In the genomic region with DNA sequence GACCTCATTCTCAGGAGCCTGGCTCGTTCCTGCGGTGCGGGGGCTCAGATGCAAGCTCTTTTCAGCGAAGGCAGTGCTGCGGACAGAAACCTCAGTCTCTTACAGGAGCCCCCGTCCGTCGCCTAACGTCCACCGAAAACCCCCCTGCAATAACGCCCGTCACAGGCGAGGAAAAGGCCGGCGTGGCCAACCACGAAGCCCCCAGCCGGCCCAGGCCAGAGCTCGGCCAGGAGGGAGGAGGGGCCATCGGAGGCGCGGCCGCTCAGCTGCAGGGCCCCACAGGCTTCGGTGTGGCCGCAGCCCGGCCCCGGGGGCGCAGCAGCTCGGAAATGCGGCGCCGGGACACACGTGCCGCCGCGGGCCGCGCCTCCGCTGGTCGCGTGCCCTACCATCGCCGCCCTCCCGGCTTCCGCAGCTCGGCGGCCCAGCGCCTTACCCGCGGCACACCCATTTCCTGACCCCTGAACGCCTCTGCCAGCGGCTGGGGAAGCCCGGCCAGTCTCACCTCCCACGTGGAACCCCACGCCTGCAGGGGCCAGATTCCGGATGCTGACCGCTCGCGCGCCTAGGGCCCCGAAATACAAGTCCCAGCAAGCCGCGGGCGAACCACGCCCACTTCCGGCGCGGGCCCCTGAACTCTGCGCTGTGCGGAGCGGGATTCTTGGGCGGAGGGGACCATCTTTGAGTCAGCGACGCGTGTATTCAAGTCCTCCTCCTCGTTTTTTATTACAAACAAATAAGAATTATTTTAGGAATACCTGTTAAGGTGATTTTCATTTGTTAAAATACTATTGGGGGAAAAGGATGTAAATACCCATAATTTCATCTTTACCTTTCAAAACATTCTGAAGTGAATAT, we compare ENCODE assay signal across 8 cellular contexts. TPM values are rescaled to one million over a fixed set of nuclear protein-coding genes. Genes with fewer than 3 reads are reported as not detected.
A peak's percentile ranks its signal among the peaks of the same experiment; 100 is the strongest.
DNase-seq lines count a peak whose midpoint lies in the region; FAIRE-seq and TF ChIP-seq lines count a peak whose summit lies in the region.

Gene ZNF239, minus strand, starts transcription at position 582 of the 858 bp plus-strand sequence. CDS start 16,537 bp downstream, outside the sequence.

- no peak for FAIRE-seq in keratinocyte (lab: Jason Lieb, UNC)

- peaks cover 3% of the 10 kb centered on the region for H3K4me1 ChIP-seq in keratinocyte (ENCODE audit: control insufficient read depth, extremely low read depth, insufficient read depth, low read length)

- no peak within 1 kb of the TSS for H3K27ac ChIP-seq in keratinocyte (ENCODE audit: control insufficient read depth, insufficient read depth, low read length)

- DNase-seq in ELR (ENCODE audit: low read depth) (peak; percentile 88), H7 (peak; percentile 71), NCI-H146 treated with DMSO at 0.1 percent for 48 hours (lab: John Stamatoyannopoulos, UW; ENCODE audit: unreplicated experiment) (peak; percentile 78), cerebellar cortex (ENCODE audit: low spot score) (peak; percentile 86), keratinocyte (ENCODE audit: low read depth, low spot score) (peak; percentile 25), NCI-H1694 (lab: John Stamatoyannopoulos, UW) (no peak)
- peak; percentile 81 for DNase-seq in activated CD4-positive, CD25-positive, alpha-beta regulatory T cell treated with anti-CD3 and anti-CD28 coated beads, Interleukin-2, amount 50 U/mL, for 72 hours
- peak; percentile 84 for DNase-seq in stimulated activated CD4-positive, alpha-beta T cell treated with anti-CD3 and anti-CD28 coated beads, Interleukin-12 subunit alpha, Interleukin-12 subunit beta, amount 100 ng/mL, for 4 hours

- H2AFZ ChIP-seq in keratinocyte (ENCODE audit: control insufficient read depth, low read length), result peak within 1 kb of the TSS; percentile 67

- H3K79me2 ChIP-seq in keratinocyte (ENCODE audit: control insufficient read depth, insufficient read depth, low read length), result no peaks in the 10 kb centered on the region

- dilution Hi-C loops in keratinocyte (cut with MboI; ENCODE audit: extremely low pct_ligation_motif_present, low sequenced_read_pairs), result no loop called here

- H3K36me3 ChIP-seq in H7 (replicated peaks; ENCODE audit: control insufficient read depth, insufficient read depth, low read length) (peaks cover 1% of the 10 kb centered on the region; the same call in 1 of the 2 replicates), keratinocyte (ENCODE audit: control insufficient read depth in 2 of 2, extremely low read depth in 1 of 2, insufficient read depth in 2 of 2, low read length in 2 of 2) (no peaks in the 10 kb centered on the region)

- H3K4me3 ChIP-seq in H7 (ENCODE audit: insufficient read depth, low read depth, low read length) (peak within 1 kb of the TSS; percentile 62), keratinocyte (ENCODE audit: control insufficient read depth in 2 of 3, extremely low read depth in 1 of 3, insufficient read depth in 2 of 3, low read depth in 1 of 3, low read length in 3 of 3) (peak within 1 kb of the TSS; percentile 23 to 51 (median 41))

- H4K20me1 ChIP-seq in keratinocyte (ENCODE audit: control insufficient read depth, extremely low read depth, insufficient read depth, low read length), result no peaks in the 10 kb centered on the region

- no peak for TF ChIP-seq CTCF in keratinocyte (optimal IDR thresholded peaks at IDR 0.05 in 1 of 3, IDR thresholded peaks at IDR 0.05 in 1 of 3, conservative IDR thresholded peaks at IDR 0.05 in 1 of 3; ENCODE audit: extremely low read depth in 1 of 3, insufficient read depth in 2 of 3, low read length in 3 of 3)

- peak within 1 kb of the TSS; percentile 9 for H3K9ac ChIP-seq in keratinocyte (ENCODE audit: control insufficient read depth, extremely low read depth, insufficient read depth, low read length)

- H3K27me3 ChIP-seq in H7 (ENCODE audit: control insufficient read depth, insufficient read depth, low read length) (peaks cover 14% of the 10 kb centered on the region), keratinocyte (ENCODE audit: control insufficient read depth, extremely low read depth, insufficient read depth, low read length) (peaks cover 9% of the 10 kb centered on the region)

- no peaks in the 10 kb centered on the region for H3K9me1 ChIP-seq in keratinocyte (ENCODE audit: control insufficient read depth, extremely low read depth, insufficient read depth, low read length)

- no peaks in the 10 kb centered on the region for H3K9me3 ChIP-seq in keratinocyte (ENCODE audit: control insufficient read depth, low read depth, low read length)

- peak within 1 kb of the TSS; percentile 70 for H3K4me2 ChIP-seq in keratinocyte (ENCODE audit: control insufficient read depth, extremely low read depth, insufficient read depth, low read depth, low read length)

RNA-seq across cellular contexts. Expression of gene ZNF239, which starts in this region (rescaled TPM):
- 2.7 and 3.0 TPM in 2 replicates for total RNA-seq in H7 (2014; rRNA removed; shearing (Covaris generic))
- polyA plus RNA-seq in keratinocyte, result 1.1 TPM in 3 replicates
- not detected for polyA plus RNA-seq in keratinocyte (2011; ENCODE audit: low read depth)
- polyA plus RNA-seq in keratinocyte (2011; cell fraction: cytosol; rRNA removed), result 0.42 and 1.1 TPM in 2 replicates
- polyA plus RNA-seq in keratinocyte (2011; cell fraction: nucleus; rRNA removed), result 2.7 and 3.1 TPM in 2 replicates
- polyA plus RNA-seq in keratinocyte (2012; ENCODE audit: low replicate concordance), result 0.18 and 0.88 TPM in 2 replicates
- polyA minus RNA-seq in keratinocyte, result 0.69 to 0.96 TPM (median 0.80 TPM) in 3 replicates
- polyA minus RNA-seq in keratinocyte (2011; cell fraction: cytosol; rRNA and poly(A)+ RNA removed), result not detected
- 0.95 and 2.0 TPM in 2 replicates for polyA minus RNA-seq in keratinocyte (2011; cell fraction: nucleus; rRNA and poly(A)+ RNA removed)
